8 cellular contexts compared by ENCODE assay signal in genomic region chr17:50274142-50274944, GRCh38. TPM values are rescaled to one million over a fixed set of nuclear protein-coding genes. Genes with fewer than 3 reads are reported as not detected.
DNase-seq lines count a peak whose midpoint lies in the region; ATAC-seq, FAIRE-seq and TF ChIP-seq lines count a peak whose summit lies in the region.

Gene TMEM92, plus strand, starts transcription at chr17:50274466. Its CDS starts 36 bp downstream, at chr17:50274502.

- H2BK120ac ChIP-seq in H1 (replicated peaks; ENCODE audit: low read depth, low read length), result no peak within 1 kb of the TSS

- H2BK15ac ChIP-seq in H1 (ENCODE audit: low read length), result no peak within 1 kb of the TSS

- peak within 1 kb of the TSS; percentile 83 for H3K18ac ChIP-seq in H1 (ENCODE audit: extremely low read depth, low read length)

- peak within 1 kb of the TSS; percentile 92 for H4K5ac ChIP-seq in H1 (ENCODE audit: insufficient read length, low read depth, low read length)

- H3K27me3 Mint-ChIP-seq in neural progenitor cell (ENCODE audit: insufficient read depth, low read depth), result peaks cover 8% of the 10 kb centered on the region

- H3K14ac ChIP-seq in H1 (ENCODE audit: insufficient read length), result no peak within 1 kb of the TSS

- no peaks in the 10 kb centered on the region; a peak in 1 of 4 replicates for H3K79me2 ChIP-seq in H1 (ENCODE audit: control insufficient read depth in 1 of 2, insufficient read depth in 2 of 2, low read length in 2 of 2)
- H3K79me2 ChIP-seq in neural progenitor cell (ENCODE audit: low read depth), result no peaks in the 10 kb centered on the region

- peak within 1 kb of the TSS; percentile 90 to 91 for H3K4me2 ChIP-seq in H1 (ENCODE audit: insufficient read depth in 1 of 2, low read depth in 2 of 2, low read length in 2 of 2)
- H3K4me2 ChIP-seq in neural progenitor cell, result peak within 1 kb of the TSS; percentile 72

- H3K23ac ChIP-seq in H1 (ENCODE audit: insufficient read length), result no peak within 1 kb of the TSS

- peak within 1 kb of the TSS; percentile 44; the same call in 1 of the 2 replicates for H2AK5ac ChIP-seq in H1 (ENCODE audit: low read depth, low read length)

- 14% methylated on average over 23 of the region's 24 CpGs; no CpG with 5 or more reads in 1 of the 2 experiments for WGBS in H1 (ENCODE audit: extremely low coverage in 1 of 2, insufficient coverage in 1 of 2, insufficient read length in 1 of 2, insufficient replicate concordance in 2 of 2, low coverage in 1 of 2, low lambda C conversion rate in 2 of 2, missing lambda C conversion rate in 1 of 2), 2 experiments

- TF ChIP-seq CTCF in H1 (IDR thresholded peaks at IDR 0.05; ENCODE audit: control extremely low read depth in 1 of 3, insufficient read depth in 1 of 3, low read depth in 1 of 3, low read length in 3 of 3) (no peak), neural progenitor cell (IDR thresholded peaks at IDR 0.05) (no peak), omental fat pad (IDR thresholded peaks at IDR 0.05) (no peak)

- H3K27me3 ChIP-seq in H1 (replicated peaks in 1 of 4; ENCODE audit: control insufficient read depth in 3 of 4, extremely low read depth in 1 of 4, insufficient read depth in 3 of 4, low read length in 3 of 4) (peaks cover 0 to 12% (median 5%) of the 10 kb centered on the region in 4 experiments; a peak in 3 of 7 replicates), neural progenitor cell (peaks cover 23% of the 10 kb centered on the region)

- no peak for TF ChIP-seq EP300 in H1 (IDR thresholded peaks at IDR 0.05; ENCODE audit: borderline replicate concordance in 1 of 2, low read depth in 2 of 2, low read length in 2 of 2)

- H2BK12ac ChIP-seq in H1 (ENCODE audit: low read depth, low read length), result peak within 1 kb of the TSS; percentile 33; the same call in 1 of the 2 replicates

- peak within 1 kb of the TSS; percentile 97 for H4K91ac ChIP-seq in H1 (replicated peaks; ENCODE audit: insufficient read length, low read length)

- H3K9ac ChIP-seq in H1 (replicated peaks in 1 of 4; ENCODE audit: extremely low read depth in 1 of 4, low read depth in 3 of 4, low read length in 3 of 4) (peak within 1 kb of the TSS in 3 of 4 experiments; percentile 31 to 67 (median 34); a peak in 5 of 7 replicates), neural progenitor cell (no peak within 1 kb of the TSS)

- peaks cover 29% of the 10 kb centered on the region for H3K4me1 Mint-ChIP-seq in neural progenitor cell

- peaks cover 2% of the 10 kb centered on the region; the same call in 1 of the 2 replicates for H3K79me1 ChIP-seq in H1 (ENCODE audit: low read depth, low read length)

- H3K36me3 ChIP-seq in H1 (ENCODE audit: control insufficient read depth in 2 of 4, insufficient read depth in 4 of 4, low read length in 3 of 4), result peaks cover 0 to 1% (median 0%) of the 10 kb centered on the region in 4 experiments; a peak in 1 of 8 replicates
- H3K36me3 ChIP-seq in neural progenitor cell, result no peaks in the 10 kb centered on the region

- H3K27ac Mint-ChIP-seq in neural progenitor cell, result no peak within 1 kb of the TSS

- H3K4me1 ChIP-seq in H1 (replicated peaks in 1 of 4; ENCODE audit: control insufficient read depth in 3 of 4, insufficient read depth in 4 of 4, low read length in 3 of 4) (peaks cover 2 to 32% (median 22%) of the 10 kb centered on the region in 4 experiments), neural progenitor cell (peaks cover 28% of the 10 kb centered on the region)

- peak within 1 kb of the TSS; percentile 75; the same call in 1 of the 2 replicates for H2BK5ac ChIP-seq in H1 (ENCODE audit: low read depth, low read length)

- POLR2A ChIA-PET in H1 (lab: Charles Lee; ENCODE audit: partially characterized antibody), result interaction anchor here (0.7 to 3.2 kb wide), 7 partner anchors 9 to 151 kb away, joined by 3 to 22 read pairs (median 3); partner anchors contain the start of gene COL1A1

- peak within 1 kb of the TSS; percentile 63 for H4K8ac ChIP-seq in H1 (ENCODE audit: extremely low read depth, insufficient read depth, low read length)

- H2AFZ ChIP-seq in H1 (ENCODE audit: low read length), result peak within 1 kb of the TSS; percentile 74; the same call in 1 of the 2 replicates
- peak within 1 kb of the TSS; percentile 90 for H2AFZ ChIP-seq in neural progenitor cell (replicated peaks)

- peak within 1 kb of the TSS; percentile 42 to 69 (median 59) for H3K4me3 ChIP-seq in H1 (ENCODE audit: extremely low read depth in 1 of 4, insufficient read depth in 2 of 4, low read depth in 3 of 4, low read length in 4 of 4)
- H3K4me3 ChIP-seq in neural progenitor cell, result peak within 1 kb of the TSS; percentile 35

- CTCF ChIA-PET in H1 (lab: Charles Lee; ENCODE audit: partially characterized antibody), result interaction anchor here (0.6 to 41.5 kb wide), 22 partner anchors 9 to 180 kb away, joined by 3 to 1349 read pairs (median 4); partner anchors contain the start of genes COL1A1 and PDK2

- H3K27ac ChIP-seq in H1 (ENCODE audit: low read depth, low read length) (no peak within 1 kb of the TSS; the same call in 1 of the 2 replicates), neural progenitor cell (no peak within 1 kb of the TSS)

- no peak for FAIRE-seq in H1 (lab: Jason Lieb, UNC)

- peaks cover 4% of the 10 kb centered on the region; the same call in 1 of the 2 replicates for H3K23me2 ChIP-seq in H1 (ENCODE audit: low read depth, low read length)

- no peaks in the 10 kb centered on the region for H3K36me3 Mint-ChIP-seq in neural progenitor cell

- H3K4me3 Mint-ChIP-seq in neural progenitor cell, result peak within 1 kb of the TSS; percentile 33

- DNase-seq in Daoy (ENCODE audit: low read depth) (peak; percentile 88), M059J (ENCODE audit: low read depth) (peak; percentile 54), H1 (ENCODE audit: low read depth in 1 of 2, low spot score in 2 of 2) (peak; percentile 69 to 92), neural progenitor cell (ENCODE audit: low spot score) (peak; percentile 90), omental fat pad (ENCODE audit: low spot score) (no peak), cerebellar nuclear complex (lab: John Stamatoyannopoulos, UW) (no peak)

- H3K4ac ChIP-seq in H1 (replicated peaks; ENCODE audit: insufficient read length, low read depth, low read length), result peak within 1 kb of the TSS; percentile 82

- H3F3A ChIP-seq in neural progenitor cell (ENCODE audit: low read depth), result peaks cover 12% of the 10 kb centered on the region

- H3K9me3 Mint-ChIP-seq in neural progenitor cell, result no peaks in the 10 kb centered on the region

- H3K9me3 ChIP-seq in H1 (ENCODE audit: insufficient read depth in 2 of 2, low read depth in 1 of 2, low read length in 1 of 2) (no peaks in the 10 kb centered on the region), neural progenitor cell (ENCODE audit: low read depth) (no peaks in the 10 kb centered on the region)

- H2BK20ac ChIP-seq in H1 (ENCODE audit: low read length), result no peak within 1 kb of the TSS

- TF ChIP-seq RAD21 in H1 (IDR thresholded peaks at IDR 0.05 in 1 of 2, conservative IDR thresholded peaks at IDR 0.05 in 1 of 2; ENCODE audit: low read depth in 2 of 2, low read length in 2 of 2), result no peak

- H4K20me1 ChIP-seq in H1 (replicated peaks in 1 of 2; ENCODE audit: control insufficient read depth in 1 of 2, insufficient read depth in 2 of 2, low read length in 2 of 2) (no peaks in the 10 kb centered on the region), neural progenitor cell (ENCODE audit: low read depth) (no peaks in the 10 kb centered on the region)

- ATAC-seq in omental fat pad (ENCODE audit: low FRiP score) (no peak), GM18858 (IDR thresholded peaks at IDR 0.05; ENCODE audit: unreplicated experiment) (no peak), GM21367 (IDR thresholded peaks at IDR 0.05; ENCODE audit: unreplicated experiment) (no peak)

- H3K56ac ChIP-seq in H1 (replicated peaks; ENCODE audit: insufficient read length, low read depth, low read length), result peak within 1 kb of the TSS; percentile 42

- TF ChIP-seq POLR2A in H1 (IDR thresholded peaks at IDR 0.05; ENCODE audit: control extremely low read depth in 1 of 2, low read depth in 2 of 2, low read length in 2 of 2), result no peak

TF ChIP-seq in H1, 55 proteins besides CTCF, POLR2A, EP300 and RAD21:
- TF ChIP-seq KDM1A (IDR thresholded peaks at IDR 0.05; ENCODE audit: borderline replicate concordance, low read length) (peak; percentile 78; the same call in 1 of the 2 replicates), TCF12 (IDR thresholded peaks at IDR 0.05; ENCODE audit: low read depth, low read length) (no peak)

RNA-seq across cellular contexts. Expression of gene TMEM92, which starts in this region (rescaled TPM):
- 1.7 and 6.7 TPM in 2 replicates for total RNA-seq in Daoy (2014; rRNA removed; shearing (Covaris generic))
- 0.99 and 5.2 TPM in 2 replicates for total RNA-seq in M059J (2014; rRNA removed; shearing (Covaris generic))
- total RNA-seq in H1 (2021; fragmentation: NEBNext Ultra II Directional; extraction: Animal tissue kit (Norgen Biotek cat#: 25700)), result 11.9 and 12.2 TPM in 2 replicates
- 24.8 and 39.2 TPM in 2 replicates for polyA plus RNA-seq in H1 (2011; rRNA removed)
- 14.9 TPM for polyA plus RNA-seq in H1 (2011; cell fraction: cytosol; rRNA removed)
- 13.5 TPM for polyA plus RNA-seq in H1 (2011; cell fraction: nucleus; rRNA removed)
- 12.3 to 17.0 TPM (median 15.6 TPM) in 4 replicates for polyA plus RNA-seq in H1 (2012, experiment 1 of 2)
- 17.9 TPM for polyA plus RNA-seq in H1 (2012, experiment 2 of 2)
- 23.2 TPM for polyA plus RNA-seq in H1 (2013, experiment 1 of 2)
- polyA plus RNA-seq in H1 (2013, experiment 2 of 2), result 31.1 TPM
- polyA minus RNA-seq in H1 (2011; rRNA and poly(A)+ RNA removed), result 6.3 and 10.4 TPM in 2 replicates
- polyA minus RNA-seq in H1 (2011; cell fraction: cytosol; rRNA and poly(A)+ RNA removed), result 15.3 TPM
- polyA minus RNA-seq in H1 (2011; cell fraction: nucleus; rRNA and poly(A)+ RNA removed), result 12.1 TPM
- total RNA-seq in neural progenitor cell (ENCODE audit: low replicate concordance) (1.8 and 4.4 TPM in 2 replicates), omental fat pad (under 1 TPM in 1 of 4 donors, not detected in 3; 0.93 TPM)

Comparison
In these comparisons a context has a peak if more than half of its experiments do, and no peak if none do; other contexts are left out.
1. DNase-seq: peak in Daoy (single experiment), M059J (single experiment), H1 (2 of 2) and neural progenitor cell (single experiment); none in omental fat pad (single experiment) and cerebellar nuclear complex (0 of 2).